In the genomic region with DNA sequence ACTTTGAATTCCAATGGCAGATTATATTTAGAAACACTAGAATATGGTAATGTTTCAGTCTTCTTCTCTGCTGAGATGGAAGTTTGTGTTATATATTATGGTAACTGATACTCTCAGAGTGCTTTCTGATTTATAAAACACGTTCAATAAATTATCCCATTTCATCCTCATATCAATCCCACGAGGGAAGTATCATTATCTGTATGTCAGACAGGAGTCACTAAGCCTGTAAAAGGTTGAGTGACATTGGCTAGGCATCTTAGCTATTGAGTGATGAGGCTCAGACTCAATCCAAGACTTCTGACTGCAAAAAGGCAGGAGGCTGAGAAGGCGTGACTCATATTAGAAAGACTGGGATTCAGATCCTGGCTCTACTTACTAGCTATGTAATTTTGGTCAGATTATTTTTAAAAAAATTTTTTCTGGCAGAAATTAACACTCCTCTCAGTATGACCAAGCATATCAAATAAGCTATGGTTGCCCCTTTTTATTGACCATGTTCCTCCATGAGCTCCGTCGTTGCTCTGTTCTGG, we compare ENCODE assay signal across 14 cellular contexts. TPM values are rescaled to one million over a fixed set of nuclear protein-coding genes. Genes with fewer than 3 reads are reported as not detected.
DNase-seq lines count a peak whose midpoint lies in the region; ATAC-seq and TF ChIP-seq lines count a peak whose summit lies in the region.
"Had no signal": no experiment of that assay in that cellular context is flagged by ENCODE, and none has a peak within 500 bp of the region (broad histone marks: within the 10 kb centered on the region; RNA-seq: fewer than 3 reads in every experiment).

No MANE protein-coding gene starts in this region.

- no peak overlapping the region for H3K4me3 ChIP-seq in SJCRH30
- H3K4me3 ChIP-seq in gastroesophageal sphincter, result no peak overlapping the region
- no peak overlapping the region for H3K4me3 ChIP-seq in osteoblast (ENCODE audit: insufficient read depth, low read length)
- H3K4me3 ChIP-seq: heart left ventricle, left ventricle myocardium inferior, suprapubic skin had no signal

- no peaks in the 10 kb centered on the region for H3K27me3 ChIP-seq in SJCRH30
- no peaks in the 10 kb centered on the region for H3K27me3 ChIP-seq in gastroesophageal sphincter
- no peaks in the 10 kb centered on the region for H3K27me3 ChIP-seq in osteoblast (ENCODE audit: insufficient read depth, low read length)
- H3K27me3 ChIP-seq: heart left ventricle, suprapubic skin had no signal

- H3K4me2 ChIP-seq in osteoblast (ENCODE audit: insufficient read depth, low read length), result no peak overlapping the region

- peaks cover 94% of the 10 kb centered on the region for H4K20me1 ChIP-seq in osteoblast (ENCODE audit: insufficient read depth, low read length)

- H3K27ac ChIP-seq in SJCRH30 (peak overlapping the region; percentile 58), gastroesophageal sphincter (peak overlapping the region in 3 of 4 donors; percentile 52 to 77 (median 53)), osteoblast (ENCODE audit: low read depth, low read length) (peak overlapping the region; percentile 7)
- H3K27ac ChIP-seq: suprapubic skin had no signal

- H3K79me2 ChIP-seq in osteoblast (ENCODE audit: insufficient read depth, low read length), result peaks cover 94% of the 10 kb centered on the region

- TF ChIP-seq CTCF in gastroesophageal sphincter (IDR thresholded peaks at IDR 0.05), result no peak
- no peak for TF ChIP-seq CTCF in osteoblast (IDR thresholded peaks at IDR 0.05; ENCODE audit: extremely low read depth, low read depth, low read length)

- H3K4me1 ChIP-seq in SJCRH30, result peaks cover 53% of the 10 kb centered on the region
- H3K4me1 ChIP-seq in gastroesophageal sphincter, result peaks cover 11 to 100% (median 62%) of the 10 kb centered on the region in 3 donors
- peaks cover 43% of the 10 kb centered on the region for H3K4me1 ChIP-seq in osteoblast (ENCODE audit: insufficient read depth, low read length)

- no peak for TF ChIP-seq POLR2A in gastroesophageal sphincter (IDR thresholded peaks at IDR 0.05)

- no peak for ATAC-seq in gastroesophageal sphincter
- ATAC-seq in GM18867 (IDR thresholded peaks at IDR 0.05; ENCODE audit: unreplicated experiment), result no peak
- no peak for ATAC-seq in GM19397 (IDR thresholded peaks at IDR 0.05; ENCODE audit: unreplicated experiment)
- ATAC-seq in GM21619 (IDR thresholded peaks at IDR 0.05; ENCODE audit: unreplicated experiment), result no peak
- ATAC-seq: heart left ventricle had no signal

- H3K9me3 ChIP-seq in SJCRH30 (replicated peaks) (no peaks in the 10 kb centered on the region), gastroesophageal sphincter (no peaks in the 10 kb centered on the region), osteoblast (ENCODE audit: low read depth, low read length) (no peaks in the 10 kb centered on the region)
- H3K9me3 ChIP-seq: heart left ventricle, left ventricle myocardium inferior, suprapubic skin had no signal

- TF ChIP-seq EP300 in gastroesophageal sphincter (IDR thresholded peaks at IDR 0.05), result no peak

- no peaks in the 10 kb centered on the region for H3K36me3 ChIP-seq in SJCRH30
- no peaks in the 10 kb centered on the region for H3K36me3 ChIP-seq in gastroesophageal sphincter
- peaks cover 5% of the 10 kb centered on the region for H3K36me3 ChIP-seq in osteoblast (ENCODE audit: insufficient read depth, low read length)
- H3K36me3 ChIP-seq: left ventricle myocardium inferior, suprapubic skin had no signal

- WGBS in gastroesophageal sphincter (ENCODE audit: low coverage in 1 of 2), 2 donors, result 55 to 58% methylated on average over 4 to 5 of the region's 5 CpGs

- no peak overlapping the region for H2AFZ ChIP-seq in osteoblast (ENCODE audit: low read length)

- DNase-seq in GM03348 (ENCODE audit: low spot score), result peak; percentile 54
- DNase-seq in SJCRH30, result no peak
- DNase-seq in osteoblast (ENCODE audit: insufficient read length, low spot score, missing footprints), result no peak
- DNase-seq in AG08396 (ENCODE audit: low spot score), result no peak
- DNase-seq: ACHN, H7, heart left ventricle, left ventricle myocardium inferior, NCI-H2171 had no signal

RNA-seq across cellular contexts. Expression of a gene that starts 19.4 kb away (rescaled TPM):
- 14.7 and 16.1 TPM in 2 replicates for total RNA-seq in SJCRH30 (2014; rRNA removed; shearing (Covaris generic))
- total RNA-seq in gastroesophageal sphincter, result 10 to 100 TPM in 3 of 4 donors, 1 to 10 TPM in 1; 9.0 to 19.8 (median 16.9) TPM
- total RNA-seq in osteoblast, result 54.3 and 54.5 TPM in 2 replicates

RNA-seq across cellular contexts. Expression of a gene that starts 58.6 kb away (rescaled TPM):
- total RNA-seq in SJCRH30 (2014; rRNA removed; shearing (Covaris generic)), result 0.16 TPM in 1 of 2 replicates, not detected in the other
- total RNA-seq in gastroesophageal sphincter (under 1 TPM in 3 of 4 donors, not detected in 1; 0.31 to 0.69 (median 0.32) TPM), osteoblast (not detected in 2 replicates)

Comparison
In these comparisons a context has a peak if more than half of its experiments do, and no peak if none do; other contexts are left out.
1. H3K27ac ChIP-seq: peak in every context shown above with its lines; median percentile 58 in SJCRH30; 53 in gastroesophageal sphincter; 7 in osteoblast.